ENCODE assay signal across 8 cellular contexts in genomic region chr4:140252144-140252741, GRCh38.
A peak's percentile ranks its signal among the peaks of the same experiment; 100 is the strongest.
DNase-seq lines count a peak whose midpoint lies in the region; ATAC-seq and TF ChIP-seq lines count a peak whose summit lies in the region.

No MANE protein-coding gene starts in this region.

- H3K9me3 Mint-ChIP-seq in activated CD4-positive, alpha-beta T cell treated with anti-CD3 and anti-CD28 coated beads, Interleukin-2, amount 10 ng/mL, durations not matched to agents 7 days and 5 days: no peaks in the 10 kb centered on the region

- H3K27me3 Mint-ChIP-seq in activated CD4-positive, alpha-beta T cell treated with anti-CD3 and anti-CD28 coated beads, Interleukin-2, amount 10 ng/mL, durations not matched to agents 7 days and 5 days: peaks cover 8% of the 10 kb centered on the region

- peaks cover 26% of the 10 kb centered on the region for H3K4me1 ChIP-seq in body of pancreas

- no peak for DNase-seq in activated CD4-positive, alpha-beta T cell treated with anti-CD3 and anti-CD28 coated beads, Interleukin-2, amount 10 ng/mL, durations not matched to agents 7 days and 5 days
- DNase-seq in activated CD4-positive, alpha-beta T cell treated with anti-CD3 and anti-CD28 coated beads for 1 hour: no peak
- DNase-seq in NCI-H2171 treated with DMSO at 0.1 percent for 48 hours (lab: John Stamatoyannopoulos, UW) (peak; percentile 90), body of pancreas (peak; percentile 23 to 47 (median 37)), superior temporal gyrus (ENCODE audit: extremely low spot score) (peak; percentile 54), RPMI8226 (no peak)
- no peak for DNase-seq in activated effector memory CD4-positive, alpha-beta T cell treated with anti-CD3 and anti-CD28 coated beads, Interleukin-2, amount 50 U/mL, for 16 hours

- ATAC-seq in body of pancreas: peak; percentile 12

- H3K27ac ChIP-seq in body of pancreas (peak overlapping the region; percentile 55 to 89 (median 84)), layer of hippocampus (ENCODE audit: low read depth, low read length) (peak overlapping the region; percentile 85)

- CTCF ChIA-PET in activated CD4-positive, alpha-beta T cell treated with anti-CD3 and anti-CD28 coated beads, Interleukin-2, amount 10 ng/mL, durations not matched to agents 7 days and 5 days (lab: Charles Lee): interaction anchor here (0.7 to 3.0 kb wide), 14 partner anchors 9 to 240 kb away, joined by 3 to 23 read pairs (median 4); partner anchors contain the start of gene MAML3

- intact Hi-C loops in body of pancreas (cut with DNase I): loop anchor here (10.0 kb wide), 1 partner anchor 237 kb away; no protein-coding TSS in a partner anchor

- no peaks in the 10 kb centered on the region for H3K9me3 ChIP-seq in body of pancreas

- no peak for TF ChIP-seq POLR2A in body of pancreas (IDR thresholded peaks at IDR 0.05)

- H3K36me3 Mint-ChIP-seq in activated CD4-positive, alpha-beta T cell treated with anti-CD3 and anti-CD28 coated beads, Interleukin-2, amount 10 ng/mL, durations not matched to agents 7 days and 5 days (ENCODE audit: low read depth): no peaks in the 10 kb centered on the region

- POLR2A ChIA-PET in activated CD4-positive, alpha-beta T cell treated with anti-CD3 and anti-CD28 coated beads, Interleukin-2, amount 10 ng/mL, durations not matched to agents 7 days and 5 days (lab: Charles Lee): interaction anchor here (0.7 kb wide), 1 partner anchor 209 kb away, joined by 3 read pairs; no protein-coding TSS in a partner anchor

- H3K27me3 ChIP-seq in body of pancreas (no peaks in the 10 kb centered on the region), layer of hippocampus (ENCODE audit: control insufficient read depth, insufficient read depth, low read length) (no peaks in the 10 kb centered on the region)

- peak overlapping the region in 1 of 2 donors; percentile 54 for H3K4me3 ChIP-seq in body of pancreas

- TF ChIP-seq CTCF in body of pancreas (IDR thresholded peaks at IDR 0.05): no peak

- 18 to 25% methylated on average over 10 to 19 of the region's 19 CpGs for WGBS in body of pancreas, 2 donors

- H3K27ac Mint-ChIP-seq in activated CD4-positive, alpha-beta T cell treated with anti-CD3 and anti-CD28 coated beads, Interleukin-2, amount 10 ng/mL, durations not matched to agents 7 days and 5 days: peak overlapping the region; percentile 39

- peak overlapping the region; percentile 69 for H3K4me3 Mint-ChIP-seq in activated CD4-positive, alpha-beta T cell treated with anti-CD3 and anti-CD28 coated beads, Interleukin-2, amount 10 ng/mL, durations not matched to agents 7 days and 5 days

- H3K4me1 Mint-ChIP-seq in activated CD4-positive, alpha-beta T cell treated with anti-CD3 and anti-CD28 coated beads, Interleukin-2, amount 10 ng/mL, durations not matched to agents 7 days and 5 days: peaks cover 37% of the 10 kb centered on the region

- H3K36me3 ChIP-seq in body of pancreas (replicated peaks in 1 of 2; ENCODE audit: insufficient read depth in 1 of 2, low read depth in 2 of 2): no peaks in the 10 kb centered on the region

Comparison
In these comparisons a context has a peak if more than half of its experiments do, and no peak if none do; other contexts are left out.
1. DNase-seq: peak in NCI-H2171 treated with DMSO at 0.1 percent for 48 hours (single experiment), body of pancreas (4 of 4) and superior temporal gyrus (single experiment); none in activated CD4-positive, alpha-beta T cell treated with anti-CD3 and anti-CD28 coated beads, Interleukin-2, amount 10 ng/mL, durations not matched to agents 7 days and 5 days (single experiment), activated CD4-positive, alpha-beta T cell treated with anti-CD3 and anti-CD28 coated beads for 1 hour (single experiment), RPMI8226 (single experiment) and activated effector memory CD4-positive, alpha-beta T cell treated with anti-CD3 and anti-CD28 coated beads, Interleukin-2, amount 50 U/mL, for 16 hours (single experiment).